24 cellular contexts compared by ENCODE assay signal in the genomic region with DNA sequence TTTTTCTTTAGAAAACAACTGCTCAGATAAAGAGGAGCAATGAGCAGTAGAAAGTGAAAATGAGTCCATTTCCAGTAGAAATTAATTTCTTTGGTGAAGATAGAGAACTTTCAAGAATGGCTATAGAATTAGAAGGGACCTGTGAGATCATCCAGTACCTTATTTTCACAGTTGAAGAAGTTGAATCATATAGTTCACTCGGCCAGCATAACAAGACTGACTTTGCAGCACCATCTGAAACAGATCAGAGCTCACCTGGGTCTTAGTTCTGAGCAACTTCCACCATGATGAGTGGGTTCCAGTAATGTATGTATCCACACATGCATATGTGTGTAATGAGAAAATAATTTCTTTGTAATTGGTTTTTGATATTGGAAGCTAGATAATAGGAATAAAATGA. TPM values are rescaled to one million over a fixed set of nuclear protein-coding genes. Genes with fewer than 3 reads are reported as not detected.
DNase-seq lines count a peak whose midpoint lies in the region; ATAC-seq, FAIRE-seq and TF ChIP-seq lines count a peak whose summit lies in the region.
"Had no signal": no experiment of that assay in that cellular context is flagged by ENCODE, and none has a peak within 500 bp of the region (broad histone marks: within the 10 kb centered on the region; RNA-seq: fewer than 3 reads in every experiment).

No MANE protein-coding gene starts in this region.

- H3K4me3 ChIP-seq in astrocyte (ENCODE audit: insufficient read depth, low read depth, low read length) = no peak overlapping the region
- H3K4me3 ChIP-seq in osteoblast (ENCODE audit: insufficient read depth, low read length) = no peak overlapping the region
- H3K4me3 ChIP-seq: ascending aorta, lung, tibial nerve had no signal

- H3K9ac ChIP-seq in astrocyte (ENCODE audit: low read length) = no peak overlapping the region

- H3K9me3 Mint-ChIP-seq in astrocyte (ENCODE audit: unreplicated experiment) = no peaks in the 10 kb centered on the region
- H3K9me3 Mint-ChIP-seq: activated CD8-positive, alpha-beta T cell treated with anti-CD3 and anti-CD28 coated beads for 36 hours; activated naive CD4-positive, alpha-beta T cell treated with anti-CD3 and anti-CD28 coated beads, Interleukin-2, amount 10 ng/mL, durations not matched to agents 7 days and 5 days; CD8-positive, alpha-beta memory T cell had no signal

- H3K4me2 ChIP-seq in astrocyte (ENCODE audit: low read length) (no peak overlapping the region), osteoblast (ENCODE audit: insufficient read depth, low read length) (peak overlapping the region; percentile 10)

- DNase-seq in astrocyte (ENCODE audit: low read depth) = no peak
- DNase-seq in osteoblast (ENCODE audit: insufficient read length, low spot score, missing footprints) = no peak
- DNase-seq in KG1 (lab: John Stamatoyannopoulos, UW) = no peak
- DNase-seq in kidney tubule cell (ENCODE audit: low spot score) = no peak
- no peak for DNase-seq in activated T-cell treated with anti-CD3 and anti-CD28 coated beads, Interleukin-2, amount 50 U/mL, for 1 hour
- DNase-seq: activated CD8-positive, alpha-beta T cell treated with anti-CD3 and anti-CD28 coated beads for 36 hours; activated naive CD4-positive, alpha-beta T cell treated with anti-CD3 and anti-CD28 coated beads, Interleukin-2, amount 10 ng/mL, durations not matched to agents 7 days and 5 days; CD8-positive, alpha-beta memory T cell; H7; kidney; NCI-H146; NCI-H774; Right ventricle myocardium superior; stimulated activated CD4-positive, alpha-beta T cell treated with anti-CD3 and anti-CD28 coated beads, Interleukin-4, amount 100 ng/mL, for 1 hour; stimulated activated naive CD8-positive, alpha-beta T cell treated with anti-CD3 and anti-CD28 coated beads, Interleukin-15, Interleukin-2, amounts not matched to agents 100 U/mL and 50 U/mL, for 24 hours had no signal

- H3K36me3 ChIP-seq in astrocyte (ENCODE audit: insufficient read depth, low read length) (no peaks in the 10 kb centered on the region), osteoblast (ENCODE audit: insufficient read depth, low read length) (no peaks in the 10 kb centered on the region)
- H3K36me3 ChIP-seq: ascending aorta, neutrophil, tibial nerve had no signal

- peaks cover 31% of the 10 kb centered on the region for H3K4me1 Mint-ChIP-seq in astrocyte (ENCODE audit: low read depth, unreplicated experiment)

- no peaks in the 10 kb centered on the region for H3K9me3 ChIP-seq in astrocyte (ENCODE audit: insufficient read depth, low read depth, low read length)
- no peaks in the 10 kb centered on the region for H3K9me3 ChIP-seq in osteoblast (ENCODE audit: low read depth, low read length)
- H3K9me3 ChIP-seq: ascending aorta, neutrophil, tibial nerve had no signal

- no peak overlapping the region for H3K4me3 Mint-ChIP-seq in astrocyte (ENCODE audit: unreplicated experiment)
- H3K4me3 Mint-ChIP-seq: activated CD8-positive, alpha-beta T cell treated with anti-CD3 and anti-CD28 coated beads for 36 hours; activated naive CD4-positive, alpha-beta T cell treated with anti-CD3 and anti-CD28 coated beads, Interleukin-2, amount 10 ng/mL, durations not matched to agents 7 days and 5 days; CD8-positive, alpha-beta memory T cell had no signal

- H2AFZ ChIP-seq in astrocyte (ENCODE audit: low read depth, low read length) = no peak overlapping the region
- no peak overlapping the region for H2AFZ ChIP-seq in osteoblast (ENCODE audit: low read length)

- no peaks in the 10 kb centered on the region for H3K27me3 Mint-ChIP-seq in astrocyte (ENCODE audit: low read depth, unreplicated experiment)
- H3K27me3 Mint-ChIP-seq: activated CD8-positive, alpha-beta T cell treated with anti-CD3 and anti-CD28 coated beads for 36 hours; activated naive CD4-positive, alpha-beta T cell treated with anti-CD3 and anti-CD28 coated beads, Interleukin-2, amount 10 ng/mL, durations not matched to agents 7 days and 5 days had no signal

- peak overlapping the region; percentile 42 for H3K27ac Mint-ChIP-seq in astrocyte (ENCODE audit: unreplicated experiment)
- H3K27ac Mint-ChIP-seq: activated CD8-positive, alpha-beta T cell treated with anti-CD3 and anti-CD28 coated beads for 36 hours; activated naive CD4-positive, alpha-beta T cell treated with anti-CD3 and anti-CD28 coated beads, Interleukin-2, amount 10 ng/mL, durations not matched to agents 7 days and 5 days; CD8-positive, alpha-beta memory T cell had no signal

- no peaks in the 10 kb centered on the region for H3K79me2 ChIP-seq in astrocyte (ENCODE audit: insufficient read depth, low read length)
- H3K79me2 ChIP-seq in osteoblast (ENCODE audit: insufficient read depth, low read length) = peaks cover 24% of the 10 kb centered on the region

- H4K20me1 ChIP-seq in astrocyte (ENCODE audit: insufficient read depth, low read length) (peaks cover 5% of the 10 kb centered on the region), osteoblast (ENCODE audit: insufficient read depth, low read length) (no peaks in the 10 kb centered on the region)

- TF ChIP-seq CTCF in astrocyte (IDR thresholded peaks at IDR 0.05; ENCODE audit: insufficient read depth, low read depth, low read length) = no peak
- TF ChIP-seq CTCF in osteoblast (IDR thresholded peaks at IDR 0.05; ENCODE audit: extremely low read depth, low read depth, low read length) = no peak

- H3K27ac ChIP-seq in astrocyte (ENCODE audit: low read depth, low read length) (no peak overlapping the region), osteoblast (ENCODE audit: low read depth, low read length) (peak overlapping the region; percentile 73)
- H3K27ac ChIP-seq: neutrophil had no signal

- no peaks in the 10 kb centered on the region for H3K36me3 Mint-ChIP-seq in astrocyte (ENCODE audit: low read depth, unreplicated experiment)
- H3K36me3 Mint-ChIP-seq: CD8-positive, alpha-beta memory T cell had no signal

- ATAC-seq in GM18511 (IDR thresholded peaks at IDR 0.05; ENCODE audit: unreplicated experiment) = peak; percentile 44
- peak; percentile 49 for ATAC-seq in GM19463 (IDR thresholded peaks at IDR 0.05; ENCODE audit: unreplicated experiment)
- ATAC-seq in HG03378 (IDR thresholded peaks at IDR 0.05; ENCODE audit: unreplicated experiment) = no peak
- ATAC-seq: activated CD8-positive, alpha-beta T cell treated with anti-CD3 and anti-CD28 coated beads for 36 hours; esophagus mucosa; stimulated activated naive CD8-positive, alpha-beta T cell treated with anti-CD3 and anti-CD28 coated beads, Interleukin-15, Interleukin-2, amounts not matched to agents 100 U/mL and 50 U/mL, for 24 hours had no signal

- H3K27me3 ChIP-seq in astrocyte (ENCODE audit: insufficient read depth, low read length) = no peaks in the 10 kb centered on the region
- H3K27me3 ChIP-seq in osteoblast (ENCODE audit: insufficient read depth, low read length) = no peaks in the 10 kb centered on the region
- H3K27me3 ChIP-seq: ascending aorta, neutrophil, tibial nerve had no signal

- FAIRE-seq in astrocyte (lab: Jason Lieb, UNC) = no peak
- FAIRE-seq: G401.6, kidney had no signal

- H3K4me1 ChIP-seq in astrocyte (ENCODE audit: insufficient read depth, low read length) = peaks cover 16% of the 10 kb centered on the region
- H3K4me1 ChIP-seq in osteoblast (ENCODE audit: insufficient read depth, low read length) = peaks cover 39% of the 10 kb centered on the region

RNA-seq across cellular contexts. Expression of a gene that starts 58.6 kb away (rescaled TPM):
- total RNA-seq in astrocyte (23.4 and 24.8 TPM in 2 replicates), osteoblast (21.8 and 23.9 TPM in 2 replicates)
